Comparison of ENCODE assay signal across 18 cellular contexts in genomic region chr3:61541694-61542093, GRCh38. TPM values are rescaled to one million over a fixed set of nuclear protein-coding genes. Genes with fewer than 3 reads are reported as not detected.
A peak's percentile ranks its signal among the peaks of the same experiment; 100 is the strongest.
DNase-seq lines count a peak whose midpoint lies in the region; ATAC-seq, FAIRE-seq and TF ChIP-seq lines count a peak whose summit lies in the region.
"Had no signal": no experiment of that assay in that cellular context is flagged by ENCODE, and none has a peak within 500 bp of the region (broad histone marks: within the 10 kb centered on the region; RNA-seq: fewer than 3 reads in every experiment).

No MANE protein-coding gene starts in this region.

- no peaks in the 10 kb centered on the region; a peak in 1 of 4 replicates for H3K27me3 ChIP-seq in GM12878 (replicated peaks in 1 of 2; ENCODE audit: control insufficient read depth in 2 of 2, insufficient read depth in 2 of 2, low read length in 1 of 2)
- H3K27me3 ChIP-seq: BLaER1 had no signal

- BruUV-seq in GM12878 (replicated peaks; lab: Mats Ljungman, UMichigan) = no TSS peak

- H3K27ac Mint-ChIP-seq in nephron progenitor cell = peak overlapping the region; percentile 30
- H3K27ac Mint-ChIP-seq in HFFc6 = no peak overlapping the region
- H3K27ac Mint-ChIP-seq: H9 had no signal

- TF ChIP-seq CTCF in GM12878 (IDR thresholded peaks at IDR 0.05 in 2 of 3, conservative IDR thresholded peaks at IDR 0.05 in 1 of 3; ENCODE audit: control insufficient read depth in 2 of 3, extremely low read depth in 1 of 3, insufficient read depth in 1 of 3, low read depth in 3 of 3, low read length in 3 of 3) = no peak
- TF ChIP-seq CTCF in nephron progenitor cell (IDR thresholded peaks at IDR 0.05) = no peak
- TF ChIP-seq CTCF in HFFc6 (IDR thresholded peaks at IDR 0.05) = no peak

- no peak for TF ChIP-seq RAD21 in GM12878 (IDR thresholded peaks at IDR 0.05; ENCODE audit: insufficient read depth, low read depth, low read length)

- RAD21 ChIA-PET in GM12878 (lab: Charles Lee; ENCODE audit: unreplicated experiment) = interaction anchor here (1.5 kb wide), 1 partner anchor 12 kb away, joined by 3 read pairs; no protein-coding TSS in a partner anchor

- 54% methylated on average over 4 of the region's 4 CpGs for WGBS in GM12878 (ENCODE audit: insufficient coverage, insufficient replicate concordance, low lambda C conversion rate, missing lambda C conversion rate)

- no peak overlapping the region for H3K27ac ChIP-seq in GM12878 (ENCODE audit: control insufficient read depth, insufficient read depth)
- H3K27ac ChIP-seq: 22Rv1, BLaER1 had no signal

- no peaks in the 10 kb centered on the region for H3K4me1 ChIP-seq in GM12878 (ENCODE audit: control insufficient read depth, insufficient read depth, low read length)

- no peaks in the 10 kb centered on the region for H3K79me2 ChIP-seq in GM12878 (ENCODE audit: control insufficient read depth, insufficient read depth, low read length)

- ATAC-seq in GM12878 (peak; percentile 50), HG02610 (IDR thresholded peaks at IDR 0.05; ENCODE audit: unreplicated experiment) (no peak)
- ATAC-seq: HepG2 had no signal

- no peak overlapping the region for H3K4me2 ChIP-seq in GM12878 (ENCODE audit: control insufficient read depth, insufficient read depth)
- H3K4me2 ChIP-seq: BLaER1 had no signal

- peaks cover 7% of the 10 kb centered on the region for H3K27me3 Mint-ChIP-seq in nephron progenitor cell (ENCODE audit: low read depth, poor library complexity)
- H3K27me3 Mint-ChIP-seq in HFFc6 (ENCODE audit: insufficient read depth) = peaks cover 14% of the 10 kb centered on the region

- H4K20me1 ChIP-seq in GM12878 (ENCODE audit: control insufficient read depth, insufficient read depth) = no peaks in the 10 kb centered on the region
- H4K20me1 ChIP-seq: BLaER1 had no signal

- SMC1A ChIA-PET in GM12878 (lab: Charles Lee; ENCODE audit: uncharacterized antibody, unreplicated experiment) = interaction anchor here (5.7 kb wide), 1 partner anchor 12 kb away, joined by 41 read pairs; no protein-coding TSS in a partner anchor

- no peaks in the 10 kb centered on the region for H3K9me3 Mint-ChIP-seq in nephron progenitor cell
- no peaks in the 10 kb centered on the region for H3K9me3 Mint-ChIP-seq in HFFc6
- H3K9me3 Mint-ChIP-seq: H9 had no signal

- in situ Hi-C loops in GM12878 (cut with MboI) = no loop called here

- H3K4me1 Mint-ChIP-seq in nephron progenitor cell = peaks cover 35% of the 10 kb centered on the region
- peaks cover 9% of the 10 kb centered on the region; the same call in 1 of the 2 replicates for H3K4me1 Mint-ChIP-seq in HFFc6 (ENCODE audit: low read depth)

- TF ChIP-seq EP300 in GM12878 (IDR thresholded peaks at IDR 0.05; ENCODE audit: borderline replicate concordance in 1 of 2, control insufficient read depth in 1 of 2, low read depth in 2 of 2, low read length in 2 of 2) = no peak

- H3K4me3 ChIP-seq in GM12878 = no peak overlapping the region
- H3K4me3 ChIP-seq: BLaER1 had no signal

- intact Hi-C loops in GM12878 (cut with micrococcal nuclease; ENCODE audit: unreplicated experiment) = no loop called here

- H3K36me3 Mint-ChIP-seq in nephron progenitor cell (ENCODE audit: low read depth) (peaks cover 4% of the 10 kb centered on the region), HFFc6 (ENCODE audit: low read depth) (no peaks in the 10 kb centered on the region)

- no peak for TF ChIP-seq POLR2A in GM12878 (IDR thresholded peaks at IDR 0.05; ENCODE audit: low read depth, low read length)

- peak overlapping the region; percentile 55 for H3K4me3 Mint-ChIP-seq in nephron progenitor cell
- H3K4me3 Mint-ChIP-seq in HFFc6 = no peak overlapping the region
- H3K4me3 Mint-ChIP-seq: H9 had no signal

- POLR2A ChIA-PET in GM12878 (lab: Charles Lee) = interaction anchor here (2.2 kb wide), 1 partner anchor 12 kb away, joined by 7 read pairs; no protein-coding TSS in a partner anchor

- H3K36me3 ChIP-seq in GM12878 (ENCODE audit: control insufficient read depth in 2 of 2, insufficient read depth in 2 of 2, low read length in 1 of 2) = no peaks in the 10 kb centered on the region
- H3K36me3 ChIP-seq: BLaER1 had no signal

- H2AFZ ChIP-seq in GM12878 (ENCODE audit: control insufficient read depth, low read depth, low read length) = no peak overlapping the region

- no peak for FAIRE-seq in GM12878 (lab: Jason Lieb, UNC)
- FAIRE-seq: GM12891, GM19239, HepG2, HTR-8/SVneo had no signal

- no peaks in the 10 kb centered on the region for H3K9me3 ChIP-seq in GM12878 (replicated peaks; ENCODE audit: control insufficient read depth, insufficient read depth, low read length)
- H3K9me3 ChIP-seq: BLaER1 had no signal

- DNase-seq in DMS 273 (lab: John Stamatoyannopoulos, UW; ENCODE audit: unreplicated experiment) (peak; percentile 12), DMS 273 treated with DMSO at 0.1 percent for 48 hours (lab: John Stamatoyannopoulos, UW) (no peak), NCI-H524 treated with DMSO at 0.1 percent for 48 hours (lab: John Stamatoyannopoulos, UW) (peak; percentile 30), GM12878 (ENCODE audit: low read depth, low spot score) (no peak), nephron progenitor cell (no peak), NCI-H2196 (lab: John Stamatoyannopoulos, UW; ENCODE audit: unreplicated experiment) (no peak), HFFc6 (no peak)
- DNase-seq: AML-193, DMS79, GOT3, H9 had no signal

- CTCF ChIA-PET in GM12878 (lab: Yijun Ruan, JAX) = interaction anchor here (0.8 to 1.4 kb wide), 2 partner anchors 11 to 15 kb away, joined by 3 to 5 read pairs; no protein-coding TSS in a partner anchor

- H3K9ac ChIP-seq in GM12878 (ENCODE audit: control insufficient read depth, insufficient read depth, low read length) = no peak overlapping the region
- H3K9ac ChIP-seq: BLaER1 had no signal

TF ChIP-seq in GM12878, 131 proteins besides CTCF, POLR2A, EP300 and RAD21:
- TF ChIP-seq CHD2 (IDR thresholded peaks at IDR 0.05; ENCODE audit: borderline replicate concordance, low read depth, low read length) (no peak), IKZF1 (conservative IDR thresholded peaks at IDR 0.05) (0 out of 2 replicates have a peak, but pooled peaks have one; percentile 12)

RNA-seq across cellular contexts. Expression of gene PTPRG, which starts 19.7 kb away (rescaled TPM):
- 176 and 181 TPM in 2 replicates for total RNA-seq in GM12878 (2013; cell fraction: nucleolus; rRNA removed)
- total RNA-seq in GM12878 (2014; rRNA removed) (2.5 and 3.0 TPM in 2 replicates), GM12878 (2014; rRNA removed; fragmentation: Illumina TruSeq; extraction: Trizol) (2.3 and 2.4 TPM in 2 replicates), GM12878 (2021) (3.0 and 3.2 TPM in 2 replicates)
- 0.09 TPM for polyA plus RNA-seq in GM12878 (2011; ENCODE audit: low read depth)
- polyA plus RNA-seq in GM12878 (2011; rRNA removed) (20.7 and 22.2 TPM in 2 replicates), GM12878 (2014; fragmentation: Illumina TruSeq; extraction: Trizol) (1.7 and 2.0 TPM in 2 replicates), GM12878 (2014; fragmentation: Nextera tagmentation; extraction: Ambion mirVana) (under 1 TPM; 0.29 to 0.42 TPM), GM12878 (2014; rRNA removed) (1.0 and 1.3 TPM in 2 replicates), GM12878 (2016; fragmentation: Nextera tagmentation; extraction: Ambion mirVana) (under 1 TPM; 0.62 to 0.72 TPM)
- polyA plus RNA-seq in GM12878 (2011; cell fraction: cytosol; rRNA removed) = 13.0 and 15.2 TPM in 2 replicates
- polyA plus RNA-seq in GM12878 (2011; cell fraction: nucleus; rRNA removed) = 26.3 and 30.4 TPM in 2 replicates
- 0.05 and 0.06 TPM in 2 replicates for polyA plus RNA-seq in GM12878 (2012)
- 77.6 and 83.6 TPM in 2 replicates for polyA minus RNA-seq in GM12878 (2011; rRNA and poly(A)+ RNA removed)
- polyA minus RNA-seq in GM12878 (2011; cell fraction: cytosol; rRNA and poly(A)+ RNA removed) = 24.1 and 26.8 TPM in 2 replicates
- 86.3 and 180 TPM in 2 replicates for polyA minus RNA-seq in GM12878 (2011; cell fraction: nucleus; rRNA and poly(A)+ RNA removed)
- 10 to 100 TPM; 29.4 to 34.7 (median 32.7) TPM for total RNA-seq in HFFc6 (2021; fragmentation: NEBNext Ultra II Directional; extraction: Animal tissue kit (Norgen Biotek cat#: 25700))

Comparison
In these comparisons a context has a peak if more than half of its experiments do, and no peak if none do; other contexts are left out.
1. DNase-seq: peak in DMS 273 (single experiment) and NCI-H524 treated with DMSO at 0.1 percent for 48 hours (single experiment); none in DMS 273 treated with DMSO at 0.1 percent for 48 hours (single experiment), GM12878 (single experiment), nephron progenitor cell (single experiment), NCI-H2196 (single experiment) and HFFc6 (single experiment).